10 cellular contexts compared by ENCODE assay signal in the genomic region with DNA sequence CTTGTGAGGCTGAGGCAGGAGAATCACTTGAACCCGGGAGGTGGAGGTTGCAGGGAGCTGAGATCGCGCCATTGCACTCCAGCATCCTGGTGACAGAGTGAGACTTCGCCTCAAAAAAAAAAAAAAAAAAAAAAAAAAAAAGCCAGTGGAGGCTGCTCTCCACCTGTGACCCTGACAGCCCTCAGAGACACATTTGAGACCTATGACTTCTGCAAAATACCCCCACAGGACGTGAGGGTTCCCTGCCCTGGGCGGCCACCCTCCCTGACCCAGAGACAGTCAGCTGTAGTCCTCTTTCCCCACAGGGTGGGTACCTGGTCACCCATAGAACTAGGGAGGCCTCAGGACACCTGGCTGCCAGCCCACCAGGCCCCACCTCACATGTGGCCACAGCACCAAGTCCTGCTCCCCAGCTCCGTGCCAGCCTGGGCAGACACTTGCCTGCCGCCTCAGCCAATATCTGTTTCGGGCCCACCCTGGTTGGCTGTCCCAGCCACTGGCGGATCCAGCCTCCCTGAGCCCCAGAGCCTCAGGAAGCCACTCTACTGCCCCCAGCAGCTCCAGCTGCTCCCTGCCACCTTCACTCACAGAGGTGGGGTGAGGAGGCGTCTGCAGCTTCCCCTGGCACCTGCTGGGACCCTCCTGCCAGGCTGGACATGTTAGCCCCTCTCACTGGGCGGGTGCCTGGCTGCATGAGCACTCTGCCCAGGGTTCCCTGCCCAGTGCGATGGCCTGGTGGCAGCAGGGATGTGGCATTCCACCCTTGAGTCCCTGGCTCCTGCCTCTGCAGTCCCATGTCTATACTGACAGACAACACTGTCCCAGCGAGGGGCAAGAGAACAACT. TPM values are rescaled to one million over a fixed set of nuclear protein-coding genes. Genes with fewer than 3 reads are reported as not detected.
DNase-seq lines count a peak whose midpoint lies in the region; ATAC-seq and TF ChIP-seq lines count a peak whose summit lies in the region.
"Had no signal": no experiment of that assay in that cellular context is flagged by ENCODE, and none has a peak within 500 bp of the region (broad histone marks: within the 10 kb centered on the region; RNA-seq: fewer than 3 reads in every experiment).

No MANE protein-coding gene starts in this region.

- intact Hi-C loops in activated T-helper 1 cell treated with anti-CD3 and anti-CD28 coated beads, Interleukin-12 subunit alpha, Interleukin-12 subunit beta, Interleukin-2, Interleukin-4 antibody, amounts not matched to agents 30 ng/mL and 10 ng/mL and 1 ng/mL, durations not matched to agents 14 hours and 24 hours and 36 hours (cut with micrococcal nuclease), result loop anchor here (5.0 kb wide), 1 partner anchor 108 kb away; a partner anchor contains a TSS
- intact Hi-C loops in PC-3 (cut with micrococcal nuclease), result no loop called here

- ATAC-seq in activated CD8-positive, alpha-beta memory T cell treated with anti-CD3 and anti-CD28 coated beads, Interleukin-2, amount 10 ng/mL, durations not matched to agents 7 days and 5 days, result no peak
- no peak for ATAC-seq in PC-3

- TF ChIP-seq CTCF in suprapubic skin (IDR thresholded peaks at IDR 0.05) (no peak), PC-3 (conservative IDR thresholded peaks at IDR 0.05; ENCODE audit: low read depth, low read length) (no peak)

- H3K9ac ChIP-seq in PC-3 (ENCODE audit: low read length), result no peak overlapping the region

- no peak overlapping the region for H3K4me3 Mint-ChIP-seq in activated CD8-positive, alpha-beta memory T cell treated with anti-CD3 and anti-CD28 coated beads, Interleukin-2, amount 10 ng/mL, durations not matched to agents 7 days and 5 days
- peak overlapping the region; percentile 78 for H3K4me3 Mint-ChIP-seq in activated T-helper 1 cell treated with anti-CD3 and anti-CD28 coated beads, Interleukin-12 subunit alpha, Interleukin-12 subunit beta, Interleukin-2, Interleukin-4 antibody, amounts not matched to agents 30 ng/mL and 10 ng/mL and 1 ng/mL, durations not matched to agents 14 hours and 24 hours and 36 hours

- H3K27me3 Mint-ChIP-seq in activated CD8-positive, alpha-beta memory T cell treated with anti-CD3 and anti-CD28 coated beads, Interleukin-2, amount 10 ng/mL, durations not matched to agents 7 days and 5 days, result no peaks in the 10 kb centered on the region
- no peaks in the 10 kb centered on the region for H3K27me3 Mint-ChIP-seq in activated T-helper 1 cell treated with anti-CD3 and anti-CD28 coated beads, Interleukin-12 subunit alpha, Interleukin-12 subunit beta, Interleukin-2, Interleukin-4 antibody, amounts not matched to agents 30 ng/mL and 10 ng/mL and 1 ng/mL, durations not matched to agents 14 hours and 24 hours and 36 hours (ENCODE audit: insufficient read depth)

- TF ChIP-seq POLR2A in suprapubic skin (IDR thresholded peaks at IDR 0.05), result no peak

- peak; percentile 43 for DNase-seq in activated CD8-positive, alpha-beta memory T cell treated with anti-CD3 and anti-CD28 coated beads, Interleukin-2, amount 10 ng/mL, durations not matched to agents 7 days and 5 days
- DNase-seq in activated CD8-positive, alpha-beta memory T cell treated with anti-CD3 and anti-CD28 coated beads, Interleukin-2, amount 50 U/mL, for 4 hours, result no peak
- no peak for DNase-seq in activated T-helper 1 cell treated with anti-CD3 and anti-CD28 coated beads, Interleukin-12 subunit alpha, Interleukin-12 subunit beta, Interleukin-2, Interleukin-4 antibody, amounts not matched to agents 30 ng/mL and 10 ng/mL and 1 ng/mL, durations not matched to agents 14 hours and 24 hours and 36 hours (ENCODE audit: low spot score)
- DNase-seq in suprapubic skin (ENCODE audit: low spot score in 2 of 2) (peak; percentile 59 to 72), PC-3 (no peak), COR-L47 (lab: John Stamatoyannopoulos, UW) (no peak)
- DNase-seq in activated CD4-positive, CD25-positive, alpha-beta regulatory T cell (lab: John Stamatoyannopoulos, UW), result no peak
- DNase-seq: activated effector memory CD4-positive, alpha-beta T cell treated with anti-CD3 and anti-CD28 coated beads, Interleukin-2, amount 50 U/mL, for 16 hours had no signal

- BruUV-seq in PC-3 (replicated peaks; lab: Mats Ljungman, UMichigan), result no TSS peak

- TF ChIP-seq EP300 in suprapubic skin (IDR thresholded peaks at IDR 0.05), result no peak

- no peaks in the 10 kb centered on the region for H3F3A ChIP-seq in PC-3 (ENCODE audit: low read length, unreplicated experiment)

- WGBS in suprapubic skin, result 82% methylated on average over 9 of the region's 14 CpGs

- H3K27me3 ChIP-seq in layer of hippocampus (ENCODE audit: control insufficient read depth, insufficient read depth, low read length) (no peaks in the 10 kb centered on the region), suprapubic skin (no peaks in the 10 kb centered on the region), PC-3 (ENCODE audit: low read length) (no peaks in the 10 kb centered on the region)

- H3K4me2 ChIP-seq in PC-3 (ENCODE audit: low read length), result no peak overlapping the region

- POLR2A ChIA-PET in PC-3 (lab: Charles Lee; ENCODE audit: unreplicated experiment), result no interaction called here

- peak overlapping the region; percentile 57 for H3K27ac Mint-ChIP-seq in activated CD8-positive, alpha-beta memory T cell treated with anti-CD3 and anti-CD28 coated beads, Interleukin-2, amount 10 ng/mL, durations not matched to agents 7 days and 5 days
- peak overlapping the region; percentile 89 for H3K27ac Mint-ChIP-seq in activated T-helper 1 cell treated with anti-CD3 and anti-CD28 coated beads, Interleukin-12 subunit alpha, Interleukin-12 subunit beta, Interleukin-2, Interleukin-4 antibody, amounts not matched to agents 30 ng/mL and 10 ng/mL and 1 ng/mL, durations not matched to agents 14 hours and 24 hours and 36 hours

- no peak overlapping the region for H2AFZ ChIP-seq in PC-3 (ENCODE audit: low read length)

- no peaks in the 10 kb centered on the region for H3K9me2 ChIP-seq in PC-3 (replicated peaks; ENCODE audit: low read length)

- H3K4me3 ChIP-seq in suprapubic skin (no peak overlapping the region), PC-3 (ENCODE audit: low read length) (no peak overlapping the region)

- H3K9me3 ChIP-seq in suprapubic skin, result no peaks in the 10 kb centered on the region
- no peaks in the 10 kb centered on the region for H3K9me3 ChIP-seq in PC-3 (ENCODE audit: low read length)

- H3K4me1 ChIP-seq in suprapubic skin (peaks cover 93% of the 10 kb centered on the region), PC-3 (ENCODE audit: insufficient read depth, low read length) (peaks cover 18% of the 10 kb centered on the region)

- H3K27ac ChIP-seq in layer of hippocampus (ENCODE audit: low read depth, low read length) (peak overlapping the region; percentile 48), suprapubic skin (peak overlapping the region; percentile 66), PC-3 (ENCODE audit: low read length) (no peak overlapping the region)

- H3K36me3 ChIP-seq in suprapubic skin (peaks cover 61% of the 10 kb centered on the region), PC-3 (ENCODE audit: low read depth, low read length) (peaks cover 2% of the 10 kb centered on the region; the same call in 1 of the 2 replicates)

- peaks cover 40% of the 10 kb centered on the region for H3K4me1 Mint-ChIP-seq in activated CD8-positive, alpha-beta memory T cell treated with anti-CD3 and anti-CD28 coated beads, Interleukin-2, amount 10 ng/mL, durations not matched to agents 7 days and 5 days
- H3K4me1 Mint-ChIP-seq in activated T-helper 1 cell treated with anti-CD3 and anti-CD28 coated beads, Interleukin-12 subunit alpha, Interleukin-12 subunit beta, Interleukin-2, Interleukin-4 antibody, amounts not matched to agents 30 ng/mL and 10 ng/mL and 1 ng/mL, durations not matched to agents 14 hours and 24 hours and 36 hours (ENCODE audit: low read depth), result peaks cover 8% of the 10 kb centered on the region
- H3K4me1 Mint-ChIP-seq: neural crest cell had no signal

- H4K20me1 ChIP-seq in PC-3 (ENCODE audit: low read length), result peaks cover 22% of the 10 kb centered on the region

- H3K36me3 Mint-ChIP-seq in activated CD8-positive, alpha-beta memory T cell treated with anti-CD3 and anti-CD28 coated beads, Interleukin-2, amount 10 ng/mL, durations not matched to agents 7 days and 5 days, result peaks cover 9% of the 10 kb centered on the region
- peaks cover 10% of the 10 kb centered on the region for H3K36me3 Mint-ChIP-seq in activated T-helper 1 cell treated with anti-CD3 and anti-CD28 coated beads, Interleukin-12 subunit alpha, Interleukin-12 subunit beta, Interleukin-2, Interleukin-4 antibody, amounts not matched to agents 30 ng/mL and 10 ng/mL and 1 ng/mL, durations not matched to agents 14 hours and 24 hours and 36 hours (ENCODE audit: low read depth)

- H3K79me2 ChIP-seq in PC-3 (ENCODE audit: low read length), result peaks cover 36% of the 10 kb centered on the region

- no peaks in the 10 kb centered on the region for H3K9me3 Mint-ChIP-seq in activated CD8-positive, alpha-beta memory T cell treated with anti-CD3 and anti-CD28 coated beads, Interleukin-2, amount 10 ng/mL, durations not matched to agents 7 days and 5 days (ENCODE audit: low read depth)
- no peaks in the 10 kb centered on the region for H3K9me3 Mint-ChIP-seq in activated T-helper 1 cell treated with anti-CD3 and anti-CD28 coated beads, Interleukin-12 subunit alpha, Interleukin-12 subunit beta, Interleukin-2, Interleukin-4 antibody, amounts not matched to agents 30 ng/mL and 10 ng/mL and 1 ng/mL, durations not matched to agents 14 hours and 24 hours and 36 hours
- H3K9me3 Mint-ChIP-seq: neural crest cell had no signal

- CTCF ChIA-PET in activated CD8-positive, alpha-beta memory T cell treated with anti-CD3 and anti-CD28 coated beads, Interleukin-2, amount 10 ng/mL, durations not matched to agents 7 days and 5 days (lab: Charles Lee), result interaction anchor here (1.3 to 3.4 kb wide), 5 partner anchors 8 to 146 kb away, joined by 4 to 16 read pairs (median 8); a partner anchor contains a TSS
- CTCF ChIA-PET in PC-3 (lab: Charles Lee), result no interaction called here

RNA-seq across cellular contexts. Expression of a gene that starts 7.0 kb away (rescaled TPM):
- total RNA-seq in activated CD8-positive, alpha-beta memory T cell treated with anti-CD3 and anti-CD28 coated beads, Interleukin-2, amount 10 ng/mL, durations not matched to agents 7 days and 5 days, result 100 to 1,000 TPM; 196 to 201 TPM
- 150 and 166 TPM in 2 replicates for total RNA-seq in activated T-helper 1 cell treated with anti-CD3 and anti-CD28 coated beads, Interleukin-12 subunit alpha, Interleukin-12 subunit beta, Interleukin-2, Interleukin-4 antibody, amounts not matched to agents 30 ng/mL and 10 ng/mL and 1 ng/mL, durations not matched to agents 14 hours and 24 hours and 36 hours
- total RNA-seq in suprapubic skin (100 to 1,000 TPM; 209 to 249 (median 219) TPM), PC-3 (2014; rRNA removed) (95.4 and 96.8 TPM in 2 replicates)

RNA-seq across cellular contexts. Expression of a gene that starts 28.6 kb away (rescaled TPM):
- 10 to 100 TPM; 37.4 to 52.7 TPM for total RNA-seq in activated CD8-positive, alpha-beta memory T cell treated with anti-CD3 and anti-CD28 coated beads, Interleukin-2, amount 10 ng/mL, durations not matched to agents 7 days and 5 days
- 27.5 and 27.7 TPM in 2 replicates for total RNA-seq in activated T-helper 1 cell treated with anti-CD3 and anti-CD28 coated beads, Interleukin-12 subunit alpha, Interleukin-12 subunit beta, Interleukin-2, Interleukin-4 antibody, amounts not matched to agents 30 ng/mL and 10 ng/mL and 1 ng/mL, durations not matched to agents 14 hours and 24 hours and 36 hours
- total RNA-seq in suprapubic skin (100 to 1,000 TPM in 1 of 4 donors, 10 to 100 TPM in 3; 83.0 to 101 (median 90.3) TPM), PC-3 (2014; rRNA removed) (72.0 and 94.0 TPM in 2 replicates)

RNA-seq across cellular contexts. Expression of a gene that starts 52.0 kb away (rescaled TPM):
- total RNA-seq in activated CD8-positive, alpha-beta memory T cell treated with anti-CD3 and anti-CD28 coated beads, Interleukin-2, amount 10 ng/mL, durations not matched to agents 7 days and 5 days, result 100 to 1,000 TPM; 200 to 202 TPM
- total RNA-seq in activated T-helper 1 cell treated with anti-CD3 and anti-CD28 coated beads, Interleukin-12 subunit alpha, Interleukin-12 subunit beta, Interleukin-2, Interleukin-4 antibody, amounts not matched to agents 30 ng/mL and 10 ng/mL and 1 ng/mL, durations not matched to agents 14 hours and 24 hours and 36 hours, result 161 and 167 TPM in 2 replicates
- total RNA-seq in suprapubic skin, result 10 to 100 TPM; 23.7 to 29.4 (median 28.1) TPM
- total RNA-seq in PC-3 (2014; rRNA removed), result 15.1 and 24.8 TPM in 2 replicates

RNA-seq across cellular contexts. Expression of a gene that starts 52.6 kb away (rescaled TPM):
- 10 to 100 TPM in 1 of 2 experiments, 1 to 10 TPM in 1; 7.2 to 10.1 TPM for total RNA-seq in activated CD8-positive, alpha-beta memory T cell treated with anti-CD3 and anti-CD28 coated beads, Interleukin-2, amount 10 ng/mL, durations not matched to agents 7 days and 5 days
- 6.7 and 7.1 TPM in 2 replicates for total RNA-seq in activated T-helper 1 cell treated with anti-CD3 and anti-CD28 coated beads, Interleukin-12 subunit alpha, Interleukin-12 subunit beta, Interleukin-2, Interleukin-4 antibody, amounts not matched to agents 30 ng/mL and 10 ng/mL and 1 ng/mL, durations not matched to agents 14 hours and 24 hours and 36 hours
- 1 to 10 TPM; 2.1 to 8.1 (median 6.4) TPM for total RNA-seq in suprapubic skin
- 1.0 and 3.6 TPM in 2 replicates for total RNA-seq in PC-3 (2014; rRNA removed)

Comparison
In these comparisons a context has a peak if more than half of its experiments do, and no peak if none do; other contexts are left out.
1. DNase-seq: peak in activated CD8-positive, alpha-beta memory T cell treated with anti-CD3 and anti-CD28 coated beads, Interleukin-2, amount 10 ng/mL, durations not matched to agents 7 days and 5 days (single experiment) and suprapubic skin (2 of 2); none in activated CD8-positive, alpha-beta memory T cell treated with anti-CD3 and anti-CD28 coated beads, Interleukin-2, amount 50 U/mL, for 4 hours (single experiment), activated T-helper 1 cell treated with anti-CD3 and anti-CD28 coated beads, Interleukin-12 subunit alpha, Interleukin-12 subunit beta, Interleukin-2, Interleukin-4 antibody, amounts not matched to agents 30 ng/mL and 10 ng/mL and 1 ng/mL, durations not matched to agents 14 hours and 24 hours and 36 hours (single experiment), PC-3 (single experiment), activated CD4-positive, CD25-positive, alpha-beta regulatory T cell (0 of 4) and COR-L47 (single experiment).